Comparison of ENCODE assay signal across 17 cellular contexts in genomic region chr4:150145090-150145949, GRCh38.
DNase-seq lines count a peak whose midpoint lies in the region; ATAC-seq, FAIRE-seq and TF ChIP-seq lines count a peak whose summit lies in the region.
"Had no signal": no experiment of that assay in that cellular context is flagged by ENCODE, and none has a peak within 500 bp of the region (broad histone marks: within the 10 kb centered on the region; RNA-seq: fewer than 3 reads in every experiment).

No MANE protein-coding gene starts in this region.

- H3K9ac ChIP-seq in PC-3 (ENCODE audit: low read length): no peak overlapping the region
- no peak overlapping the region for H3K9ac ChIP-seq in fibroblast of lung (ENCODE audit: insufficient read depth, low read length)
- H3K9ac ChIP-seq in neural progenitor cell: no peak overlapping the region

- H3K4me3 Mint-ChIP-seq in GM23338 (no peak overlapping the region), neural progenitor cell (no peak overlapping the region)
- H3K4me3 Mint-ChIP-seq: activated CD4-positive, alpha-beta T cell treated with anti-CD3 and anti-CD28 coated beads for 36 hours; IgD-negative memory B cell; T-cell had no signal

- H2AFZ ChIP-seq in GM23338 (no peak overlapping the region), PC-3 (ENCODE audit: low read length) (no peak overlapping the region), fibroblast of lung (ENCODE audit: low read length) (no peak overlapping the region), neural progenitor cell (replicated peaks) (no peak overlapping the region)

- no peaks in the 10 kb centered on the region for H3K36me3 ChIP-seq in GM23338 (ENCODE audit: insufficient read depth)
- H3K36me3 ChIP-seq in PC-3 (ENCODE audit: low read depth, low read length): no peaks in the 10 kb centered on the region
- H3K36me3 ChIP-seq in fibroblast of lung (ENCODE audit: control insufficient read depth, insufficient read depth, low read length): no peaks in the 10 kb centered on the region
- no peaks in the 10 kb centered on the region for H3K36me3 ChIP-seq in neural progenitor cell
- no peaks in the 10 kb centered on the region for H3K36me3 ChIP-seq in ascending aorta
- H3K36me3 ChIP-seq in vagina: no peaks in the 10 kb centered on the region
- H3K36me3 ChIP-seq: adrenal gland, left ventricle myocardium inferior, spleen had no signal

- intact Hi-C loops in PC-3 (cut with micrococcal nuclease): loop anchor here (10.0 kb wide), 1 partner anchor 51 kb away; no protein-coding TSS in a partner anchor
- intact Hi-C loops in ascending aorta (cut with DNase I): no loop called here
- intact Hi-C loops in vagina (cut with DNase I): no loop called here

- BruUV-seq in PC-3 (replicated peaks; lab: Mats Ljungman, UMichigan): no TSS peak

- H3K9me3 Mint-ChIP-seq in GM23338: peaks cover 21% of the 10 kb centered on the region
- peaks cover 13% of the 10 kb centered on the region for H3K9me3 Mint-ChIP-seq in neural progenitor cell

- H3K27me3 ChIP-seq in GM23338 (ENCODE audit: insufficient read depth) (no peaks in the 10 kb centered on the region), PC-3 (ENCODE audit: low read length) (no peaks in the 10 kb centered on the region), fibroblast of lung (ENCODE audit: control insufficient read depth, insufficient read depth, low read length) (no peaks in the 10 kb centered on the region), neural progenitor cell (no peaks in the 10 kb centered on the region), ascending aorta (no peaks in the 10 kb centered on the region), vagina (no peaks in the 10 kb centered on the region)
- H3K27me3 ChIP-seq: adrenal gland, spleen had no signal

- no peaks in the 10 kb centered on the region for H3K9me2 ChIP-seq in GM23338 (ENCODE audit: insufficient read depth)
- H3K9me2 ChIP-seq in PC-3 (replicated peaks; ENCODE audit: low read length): no peaks in the 10 kb centered on the region

- no peaks in the 10 kb centered on the region for H3K4me1 ChIP-seq in GM23338 (ENCODE audit: insufficient read depth)
- H3K4me1 ChIP-seq in PC-3 (ENCODE audit: insufficient read depth, low read length): peaks cover 37% of the 10 kb centered on the region
- H3K4me1 ChIP-seq in fibroblast of lung (ENCODE audit: control insufficient read depth, extremely low read depth, insufficient read depth, low read length): peaks cover 13% of the 10 kb centered on the region
- H3K4me1 ChIP-seq in neural progenitor cell: peaks cover under 1% of the 10 kb centered on the region
- H3K4me1 ChIP-seq in ascending aorta: peaks cover 0 to 29% of the 10 kb centered on the region in 2 donors
- peaks cover 11% of the 10 kb centered on the region for H3K4me1 ChIP-seq in vagina
- H3K4me1 ChIP-seq: spleen had no signal

- H3F3A ChIP-seq in GM23338 (replicated peaks; ENCODE audit: low read depth) (no peaks in the 10 kb centered on the region), PC-3 (ENCODE audit: low read length, unreplicated experiment) (peaks cover 7% of the 10 kb centered on the region), neural progenitor cell (ENCODE audit: low read depth) (no peaks in the 10 kb centered on the region)

- H3K79me2 ChIP-seq in GM23338 (replicated peaks; ENCODE audit: insufficient read depth) (no peaks in the 10 kb centered on the region), PC-3 (ENCODE audit: low read length) (no peaks in the 10 kb centered on the region), fibroblast of lung (ENCODE audit: control insufficient read depth, insufficient read depth, low read length) (peaks cover 2% of the 10 kb centered on the region), neural progenitor cell (ENCODE audit: low read depth) (no peaks in the 10 kb centered on the region)

- FAIRE-seq in H54 (lab: Jason Lieb, UNC): no peak

- H3K27ac Mint-ChIP-seq in GM23338: no peak overlapping the region
- H3K27ac Mint-ChIP-seq in neural progenitor cell: no peak overlapping the region
- H3K27ac Mint-ChIP-seq: activated CD4-positive, alpha-beta T cell treated with anti-CD3 and anti-CD28 coated beads for 36 hours; IgD-negative memory B cell; T-cell had no signal

- H3K27me3 Mint-ChIP-seq in GM23338 (ENCODE audit: insufficient read depth, low read depth, poor library complexity) (no peaks in the 10 kb centered on the region), neural progenitor cell (ENCODE audit: insufficient read depth, low read depth) (no peaks in the 10 kb centered on the region)
- H3K27me3 Mint-ChIP-seq: IgD-negative memory B cell had no signal

- TF ChIP-seq CTCF in GM23338 (conservative IDR thresholded peaks at IDR 0.05; ENCODE audit: low read depth in 2 of 2) (peak in 1 of 2 experiments; percentile 47; a peak in 2 of 4 replicates), PC-3 (conservative IDR thresholded peaks at IDR 0.05; ENCODE audit: low read depth, low read length) (peak; percentile 35; the same call in 1 of the 2 replicates), fibroblast of lung (conservative IDR thresholded peaks at IDR 0.05 in 1 of 2, IDR thresholded peaks at IDR 0.05 in 1 of 2; ENCODE audit: low read depth in 1 of 2, low read length in 2 of 2) (peak; percentile 13 to 38), neural progenitor cell (IDR thresholded peaks at IDR 0.05) (peak; percentile 38), ascending aorta (IDR thresholded peaks at IDR 0.05) (no peak), vagina (IDR thresholded peaks at IDR 0.05) (no peak)

- no peaks in the 10 kb centered on the region for H3K9me3 ChIP-seq in PC-3 (ENCODE audit: low read length)
- no peaks in the 10 kb centered on the region for H3K9me3 ChIP-seq in fibroblast of lung (ENCODE audit: control insufficient read depth, insufficient read depth, low read depth, low read length)
- H3K9me3 ChIP-seq in neural progenitor cell (ENCODE audit: low read depth): no peaks in the 10 kb centered on the region
- H3K9me3 ChIP-seq in ascending aorta: no peaks in the 10 kb centered on the region
- no peaks in the 10 kb centered on the region for H3K9me3 ChIP-seq in vagina
- H3K9me3 ChIP-seq: adrenal gland had no signal

- H3K36me3 Mint-ChIP-seq in GM23338 (ENCODE audit: low read depth) (peaks cover 9% of the 10 kb centered on the region; the same call in 2 of the 3 replicates), neural progenitor cell (peaks cover 11% of the 10 kb centered on the region)
- H3K36me3 Mint-ChIP-seq: IgD-negative memory B cell, T-cell had no signal

- H4K20me1 ChIP-seq in GM23338 (replicated peaks; ENCODE audit: insufficient read depth) (no peaks in the 10 kb centered on the region), PC-3 (ENCODE audit: low read length) (no peaks in the 10 kb centered on the region), fibroblast of lung (ENCODE audit: control insufficient read depth, extremely low read depth, insufficient read depth, low read length) (no peaks in the 10 kb centered on the region), neural progenitor cell (ENCODE audit: low read depth) (no peaks in the 10 kb centered on the region)

- DNase-seq in GM23338 (ENCODE audit: low spot score) (peak; percentile 60), PC-3 (peak; percentile 37), fibroblast of lung (ENCODE audit: low read depth in 2 of 2) (peak in 1 of 2 donors; percentile 74), neural progenitor cell (ENCODE audit: low spot score) (no peak), ascending aorta (ENCODE audit: low spot score in 2 of 2) (no peak), vagina (ENCODE audit: extremely low spot score in 2 of 2) (no peak), H54 (ENCODE audit: insufficient read length, low spot score) (no peak)
- no peak for DNase-seq in activated naive CD4-positive, alpha-beta T cell treated with Interleukin-2 at 50 U/mL for 16 hours
- DNase-seq: activated CD4-positive, alpha-beta T cell treated with anti-CD3 and anti-CD28 coated beads for 36 hours; activated T-cell treated with anti-CD3 and anti-CD28 coated beads, Interleukin-2, amount 50 U/mL, for 1 hour; adrenal gland; dermis blood vessel endothelial cell; left ventricle myocardium inferior; NCI-H446; spleen; T-cell had no signal

- H3K4me2 ChIP-seq in GM23338 (no peak overlapping the region), PC-3 (ENCODE audit: low read length) (peak overlapping the region; percentile 50), fibroblast of lung (ENCODE audit: extremely low read depth, insufficient read depth, low read length) (no peak overlapping the region), neural progenitor cell (no peak overlapping the region)

- CTCF ChIA-PET in PC-3 (lab: Charles Lee): interaction anchor here (0.6 to 1.2 kb wide), 2 partner anchors 9 to 64 kb away, joined by 3 to 4 read pairs; no protein-coding TSS in a partner anchor

- no peak overlapping the region for H3K4me3 ChIP-seq in GM23338
- no peak overlapping the region for H3K4me3 ChIP-seq in PC-3 (ENCODE audit: low read length)
- H3K4me3 ChIP-seq in fibroblast of lung (replicated peaks in 1 of 4; ENCODE audit: control extremely low read depth in 1 of 4, insufficient read depth in 1 of 4, low read depth in 3 of 4, low read length in 4 of 4): no peak overlapping the region
- no peak overlapping the region for H3K4me3 ChIP-seq in neural progenitor cell
- H3K4me3 ChIP-seq in ascending aorta: no peak overlapping the region
- no peak overlapping the region for H3K4me3 ChIP-seq in vagina
- H3K4me3 ChIP-seq: adrenal gland, left ventricle myocardium inferior, spleen had no signal

- TF ChIP-seq POLR2A in vagina (IDR thresholded peaks at IDR 0.05) (no peak), H54 (IDR thresholded peaks at IDR 0.05; ENCODE audit: low read depth, low read length) (no peak)

- H3K27ac ChIP-seq in GM23338 (ENCODE audit: low read depth): no peak overlapping the region
- peak overlapping the region; percentile 78 for H3K27ac ChIP-seq in PC-3 (ENCODE audit: low read length)
- no peak overlapping the region for H3K27ac ChIP-seq in fibroblast of lung (ENCODE audit: insufficient read depth, low read length)
- no peak overlapping the region for H3K27ac ChIP-seq in neural progenitor cell
- no peak overlapping the region for H3K27ac ChIP-seq in ascending aorta
- no peak overlapping the region for H3K27ac ChIP-seq in vagina
- H3K27ac ChIP-seq: adrenal gland, left ventricle myocardium inferior, spleen had no signal

- H3K4me1 Mint-ChIP-seq in GM23338 (no peaks in the 10 kb centered on the region), neural progenitor cell (no peaks in the 10 kb centered on the region)
- H3K4me1 Mint-ChIP-seq: IgD-negative memory B cell, T-cell had no signal

- ATAC-seq in GM23338 (peak; percentile 75), PC-3 (peak; percentile 65)
- ATAC-seq: activated CD4-positive, alpha-beta T cell treated with anti-CD3 and anti-CD28 coated beads for 36 hours; T-cell had no signal

- POLR2A ChIA-PET in PC-3 (lab: Charles Lee; ENCODE audit: unreplicated experiment): no interaction called here

Comparison
In these comparisons a context has a peak if more than half of its experiments do, and no peak if none do; other contexts are left out.
1. DNase-seq: peak in GM23338 (single experiment) and PC-3 (single experiment); none in neural progenitor cell (single experiment), ascending aorta (0 of 2), vagina (0 of 2), H54 (single experiment) and activated naive CD4-positive, alpha-beta T cell treated with Interleukin-2 at 50 U/mL for 16 hours (single experiment).
2. CTCF ChIP-seq: peak in PC-3 (single experiment), fibroblast of lung (2 of 2) and neural progenitor cell (single experiment); none in ascending aorta (0 of 3) and vagina (0 of 3).